Comparison of ENCODE assay signal across 22 cellular contexts in the genomic region with DNA sequence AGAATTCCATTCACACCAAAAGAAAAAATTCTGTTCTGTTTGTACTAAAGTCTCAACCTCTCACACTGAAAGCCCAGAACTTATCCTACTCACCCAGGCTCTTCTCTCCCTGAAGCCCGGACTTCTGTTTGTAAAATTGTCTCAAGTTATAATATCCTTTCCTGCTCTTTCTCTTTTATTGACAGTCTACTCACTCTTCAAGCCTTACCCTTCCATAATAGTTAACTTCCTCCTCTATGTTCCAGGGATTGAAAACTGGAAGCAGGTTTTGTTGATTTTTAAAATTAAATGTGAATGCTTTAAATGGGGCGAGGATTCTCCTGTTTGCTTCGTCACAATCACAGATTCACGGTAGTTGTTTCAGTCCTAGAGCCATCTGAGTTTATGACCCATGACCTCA.
"Had no signal": no experiment of that assay in that cellular context is flagged by ENCODE, and none has a peak within 500 bp of the region (broad histone marks: within the 10 kb centered on the region; RNA-seq: fewer than 3 reads in every experiment).

No MANE protein-coding gene starts in this region.

- H3K4me3 ChIP-seq: left ventricle myocardium inferior, ovary, thyroid gland had no signal

- DNase-seq: activated CD4-positive, alpha-beta memory T cell treated with anti-CD3 and anti-CD28 coated beads, Interleukin-2, amount 10 ng/mL, durations not matched to agents 7 days and 5 days; activated CD4-positive, alpha-beta T cell treated with anti-CD3 and anti-CD28 coated beads for 48 hours; activated effector memory CD4-positive, alpha-beta T cell treated with Interleukin-2 at 50 U/mL for 16 hours; activated naive CD4-positive, alpha-beta T cell treated with anti-CD3 and anti-CD28 coated beads for 36 hours; activated naive CD8-positive, alpha-beta T cell treated with anti-CD3 and anti-CD28 coated beads, Interleukin-2, amount 10 ng/mL, durations not matched to agents 7 days and 5 days; activated T-cell treated with anti-CD3 and anti-CD28 coated beads, Interleukin-2, amount 50 U/mL, for 72 hours; amniotic stem cell; effector CD4-positive, alpha-beta T cell; foreskin keratinocyte; immature natural killer cell; left ventricle myocardium inferior; mammary epithelial cell; ovary; right cardiac atrium; stimulated activated CD4-positive, alpha-beta T cell treated with anti-CD3 and anti-CD28 coated beads, Interleukin-1b, Interleukin-23, amount 100 ng/mL, for 48 hours; substantia nigra; thyroid gland had no signal

- H3K27me3 ChIP-seq: foreskin keratinocyte, neutrophil, ovary, thyroid gland had no signal

- H3K4me3 Mint-ChIP-seq: activated CD4-positive, alpha-beta memory T cell treated with anti-CD3 and anti-CD28 coated beads, Interleukin-2, amount 10 ng/mL, durations not matched to agents 7 days and 5 days; activated naive CD4-positive, alpha-beta T cell treated with anti-CD3 and anti-CD28 coated beads for 36 hours; activated naive CD8-positive, alpha-beta T cell treated with anti-CD3 and anti-CD28 coated beads, Interleukin-2, amount 10 ng/mL, durations not matched to agents 7 days and 5 days; activated T-cell treated with anti-CD3 and anti-CD28 coated beads, Interleukin-2, amount 50 U/mL, for 72 hours; dendritic cell treated with granulocyte-macrophage colony-stimulating factor and Interleukin-4, amounts not matched to agents 40 ng/mL and 50 ng/mL, for 4 days; immature natural killer cell; mesothelial cell of epicardium; natural killer cell treated with Interleukin-12 subunit alpha and Interleukin-12 subunit beta and Interleukin-15 and Interleukin-18, amount 100 ng/mL, for 72 hours; stimulated activated naive CD8-positive, alpha-beta T cell treated with anti-CD3 and anti-CD28 coated beads, Interleukin-15, Interleukin-2, amounts not matched to agents 100 ng/mL and 50 ng/mL, for 24 hours had no signal

- H3K9me3 Mint-ChIP-seq: activated CD4-positive, alpha-beta memory T cell treated with anti-CD3 and anti-CD28 coated beads, Interleukin-2, amount 10 ng/mL, durations not matched to agents 7 days and 5 days; activated naive CD4-positive, alpha-beta T cell treated with anti-CD3 and anti-CD28 coated beads for 36 hours; activated naive CD8-positive, alpha-beta T cell treated with anti-CD3 and anti-CD28 coated beads, Interleukin-2, amount 10 ng/mL, durations not matched to agents 7 days and 5 days; immature natural killer cell; natural killer cell treated with Interleukin-12 subunit alpha and Interleukin-12 subunit beta and Interleukin-15 and Interleukin-18, amount 100 ng/mL, for 72 hours; stimulated activated naive CD8-positive, alpha-beta T cell treated with anti-CD3 and anti-CD28 coated beads, Interleukin-15, Interleukin-2, amounts not matched to agents 100 ng/mL and 50 ng/mL, for 24 hours had no signal

- H3K27ac ChIP-seq: foreskin keratinocyte, left ventricle myocardium inferior, neutrophil, ovary, thyroid gland had no signal

- H3K9me3 ChIP-seq: neutrophil, ovary, thyroid gland had no signal

- H3K36me3 ChIP-seq: left ventricle myocardium inferior, neutrophil, ovary, thyroid gland had no signal

- H3K27ac Mint-ChIP-seq: activated CD4-positive, alpha-beta memory T cell treated with anti-CD3 and anti-CD28 coated beads, Interleukin-2, amount 10 ng/mL, durations not matched to agents 7 days and 5 days; activated naive CD4-positive, alpha-beta T cell treated with anti-CD3 and anti-CD28 coated beads for 36 hours; activated naive CD8-positive, alpha-beta T cell treated with anti-CD3 and anti-CD28 coated beads, Interleukin-2, amount 10 ng/mL, durations not matched to agents 7 days and 5 days; activated T-cell treated with anti-CD3 and anti-CD28 coated beads, Interleukin-2, amount 50 U/mL, for 72 hours; dendritic cell treated with granulocyte-macrophage colony-stimulating factor and Interleukin-4, amounts not matched to agents 40 ng/mL and 50 ng/mL, for 4 days; immature natural killer cell; mesothelial cell of epicardium; natural killer cell treated with Interleukin-12 subunit alpha and Interleukin-12 subunit beta and Interleukin-15 and Interleukin-18, amount 100 ng/mL, for 72 hours; stimulated activated naive CD8-positive, alpha-beta T cell treated with anti-CD3 and anti-CD28 coated beads, Interleukin-15, Interleukin-2, amounts not matched to agents 100 ng/mL and 50 ng/mL, for 24 hours had no signal

- ATAC-seq: activated T-cell treated with anti-CD3 and anti-CD28 coated beads, Interleukin-2, amount 50 U/mL, for 72 hours; natural killer cell treated with Interleukin-12 subunit alpha and Interleukin-12 subunit beta and Interleukin-15 and Interleukin-18, amount 100 ng/mL, for 72 hours; right cardiac atrium had no signal

- H3K36me3 Mint-ChIP-seq: activated naive CD8-positive, alpha-beta T cell treated with anti-CD3 and anti-CD28 coated beads, Interleukin-2, amount 10 ng/mL, durations not matched to agents 7 days and 5 days; immature natural killer cell; mesothelial cell of epicardium; natural killer cell treated with Interleukin-12 subunit alpha and Interleukin-12 subunit beta and Interleukin-15 and Interleukin-18, amount 100 ng/mL, for 72 hours had no signal

- H3K4me1 ChIP-seq: left ventricle myocardium inferior, thyroid gland had no signal

- H3K4me1 Mint-ChIP-seq: activated naive CD8-positive, alpha-beta T cell treated with anti-CD3 and anti-CD28 coated beads, Interleukin-2, amount 10 ng/mL, durations not matched to agents 7 days and 5 days; immature natural killer cell had no signal
